In genomic region chr6:31663961-31664789, GRCh38 we compare ENCODE assay signal across 8 cellular contexts. TPM values are rescaled to one million over a fixed set of nuclear protein-coding genes. Genes with fewer than 3 reads are reported as not detected.
A peak's percentile ranks its signal among the peaks of the same experiment; 100 is the strongest.
DNase-seq lines count a peak whose midpoint lies in the region; ATAC-seq and TF ChIP-seq lines count a peak whose summit lies in the region.

No MANE protein-coding gene starts in this region.

- peak overlapping the region; percentile 86 for H3K4me3 Mint-ChIP-seq in Caco-2 (ENCODE audit: unreplicated experiment)
- H3K4me3 Mint-ChIP-seq in activated naive CD8-positive, alpha-beta T cell treated with anti-CD3 and anti-CD28 coated beads, Interleukin-2, amount 10 ng/mL, durations not matched to agents 7 days and 5 days = peak overlapping the region; percentile 96

- peak overlapping the region; percentile 96 for H3K27ac Mint-ChIP-seq in Caco-2 (ENCODE audit: unreplicated experiment)
- H3K27ac Mint-ChIP-seq in activated naive CD8-positive, alpha-beta T cell treated with anti-CD3 and anti-CD28 coated beads, Interleukin-2, amount 10 ng/mL, durations not matched to agents 7 days and 5 days = peak overlapping the region; percentile 98

- peaks cover 30% of the 10 kb centered on the region for H3K4me1 Mint-ChIP-seq in Caco-2 (ENCODE audit: low read depth, unreplicated experiment)
- H3K4me1 Mint-ChIP-seq in activated naive CD8-positive, alpha-beta T cell treated with anti-CD3 and anti-CD28 coated beads, Interleukin-2, amount 10 ng/mL, durations not matched to agents 7 days and 5 days = peaks cover 45% of the 10 kb centered on the region

- intact Hi-C loops in Caco-2 (cut with micrococcal nuclease; ENCODE audit: unreplicated experiment) (no loop called here), spleen (cut with DNase I; ENCODE audit: low total_unique reads) (no loop called here)

- CTCF ChIA-PET in Caco-2 (lab: Charles Lee) = interaction anchor here (1.0 kb wide), 2 partner anchors 8 to 12 kb away, joined by 3 read pairs; partner anchors contain the start of genes APOM and BAG6

- H3K27me3 ChIP-seq in Caco-2 (replicated peaks; ENCODE audit: control insufficient read depth, insufficient read depth, low read length) = no peaks in the 10 kb centered on the region
- H3K27me3 ChIP-seq in spleen (replicated peaks in 1 of 7) = no peaks in the 10 kb centered on the region

- H3K36me3 ChIP-seq in Caco-2 (ENCODE audit: control insufficient read depth, insufficient read depth, low read length) (peaks cover 4% of the 10 kb centered on the region), KOPT-K1 (ENCODE audit: insufficient read depth, low read length) (peaks cover 60% of the 10 kb centered on the region), spleen (peaks cover 0 to 55% (median 38%) of the 10 kb centered on the region in 6 donors)

- 28 to 36% (median 31%) methylated on average over 16 to 17 of the region's 17 CpGs for WGBS in spleen, 5 donors

- peak overlapping the region; percentile 90 for H3K4me3 ChIP-seq in Caco-2 (ENCODE audit: low read depth, low read length)
- peak overlapping the region; percentile 94 for H3K4me3 ChIP-seq in iPS-11a (ENCODE audit: low read depth, low read length)
- peak overlapping the region; percentile 75 to 85 (median 78) for H3K4me3 ChIP-seq in spleen

- no peaks in the 10 kb centered on the region for H3K27me3 Mint-ChIP-seq in Caco-2 (ENCODE audit: insufficient read depth, unreplicated experiment)
- no peaks in the 10 kb centered on the region for H3K27me3 Mint-ChIP-seq in activated naive CD8-positive, alpha-beta T cell treated with anti-CD3 and anti-CD28 coated beads, Interleukin-2, amount 10 ng/mL, durations not matched to agents 7 days and 5 days

- POLR2A ChIA-PET in Caco-2 (lab: Charles Lee) = interaction anchor here (0.5 to 2.0 kb wide), 13 partner anchors 9 to 282 kb away, joined by 3 to 25 read pairs (median 4); partner anchors contain the start of genes APOM, BAG6, CFB and DDX39B
- POLR2A ChIA-PET in activated naive CD8-positive, alpha-beta T cell treated with anti-CD3 and anti-CD28 coated beads, Interleukin-2, amount 10 ng/mL, durations not matched to agents 7 days and 5 days (lab: Charles Lee) = interaction anchor here (0.7 to 7.0 kb wide), 29 partner anchors 10 to 1123 kb away, joined by 3 to 138 read pairs (median 4); partner anchors contain the start of genes ABHD16A, APOM, BAG6 and CLIC1

- peak overlapping the region; percentile 96 for H3K27ac ChIP-seq in KOPT-K1 (ENCODE audit: low read depth, low read length, poor library complexity, severe bottlenecking)
- H3K27ac ChIP-seq in spleen = peak overlapping the region; percentile 96 to 99 (median 98)

- peaks cover 23% of the 10 kb centered on the region for H3K4me1 ChIP-seq in Caco-2
- H3K4me1 ChIP-seq in spleen = peaks cover 37 to 85% (median 71%) of the 10 kb centered on the region in 6 donors

- ATAC-seq in activated naive CD8-positive, alpha-beta T cell treated with anti-CD3 and anti-CD28 coated beads, Interleukin-2, amount 10 ng/mL, durations not matched to agents 7 days and 5 days (ENCODE audit: low read depth) = no peak
- ATAC-seq in HG02884 (IDR thresholded peaks at IDR 0.05; ENCODE audit: unreplicated experiment) = no peak
- ATAC-seq in HG03520 (IDR thresholded peaks at IDR 0.05; ENCODE audit: unreplicated experiment) = no peak

- H3K9me3 ChIP-seq in Caco-2 (no peaks in the 10 kb centered on the region), KOPT-K1 (ENCODE audit: insufficient read depth, low read length, poor library complexity, severe bottlenecking) (no peaks in the 10 kb centered on the region), spleen (no peaks in the 10 kb centered on the region)

- H3K9me3 Mint-ChIP-seq in Caco-2 (ENCODE audit: unreplicated experiment) = no peaks in the 10 kb centered on the region
- no peaks in the 10 kb centered on the region for H3K9me3 Mint-ChIP-seq in activated naive CD8-positive, alpha-beta T cell treated with anti-CD3 and anti-CD28 coated beads, Interleukin-2, amount 10 ng/mL, durations not matched to agents 7 days and 5 days

- in situ Hi-C loops in KBM-7 (cut with MboI; ENCODE audit: low pct_unique_long_range_greater_than_20kb, low sequenced_read_pairs) = no loop called here

- TF ChIP-seq CTCF in Caco-2 (IDR thresholded peaks at IDR 0.05; ENCODE audit: insufficient read depth in 1 of 2, low read depth in 1 of 2, low read length in 1 of 2, severe bottlenecking in 1 of 2, unreplicated experiment in 1 of 2) = no peak
- TF ChIP-seq CTCF in spleen (IDR thresholded peaks at IDR 0.05 in 8 of 11, conservative IDR thresholded peaks at IDR 0.05 in 3 of 11) = no peak

- TSS peak; percentile 52 for BruUV-seq in Caco-2 (replicated peaks; lab: Mats Ljungman, UMichigan)

- no peak for TF ChIP-seq POLR2A in spleen (IDR thresholded peaks at IDR 0.05)

- H3K36me3 Mint-ChIP-seq in Caco-2 (ENCODE audit: insufficient read depth, unreplicated experiment) = peaks cover 95% of the 10 kb centered on the region
- peaks cover 57% of the 10 kb centered on the region for H3K36me3 Mint-ChIP-seq in activated naive CD8-positive, alpha-beta T cell treated with anti-CD3 and anti-CD28 coated beads, Interleukin-2, amount 10 ng/mL, durations not matched to agents 7 days and 5 days

- no peak for DNase-seq in Caco-2
- DNase-seq in activated naive CD8-positive, alpha-beta T cell treated with anti-CD3 and anti-CD28 coated beads, Interleukin-2, amount 10 ng/mL, durations not matched to agents 7 days and 5 days = no peak
- peak; percentile 82 for DNase-seq in spleen
- DNase-seq in KBM-7 = no peak

RNA-seq across cellular contexts. Expression of gene GPANK1, which starts 0.6 kb away (rescaled TPM):
- total RNA-seq in Caco-2 (2022) (20.3 TPM in 2 replicates), spleen (10 to 100 TPM; 12.7 to 21.3 (median 17.4) TPM)
- 10 to 100 TPM; 30.7 to 32.0 TPM for total RNA-seq in activated naive CD8-positive, alpha-beta T cell treated with anti-CD3 and anti-CD28 coated beads, Interleukin-2, amount 10 ng/mL, durations not matched to agents 7 days and 5 days
- polyA plus RNA-seq in spleen = 10 to 100 TPM; 12.4 to 19.2 (median 14.8) TPM

RNA-seq across cellular contexts. Expression of gene CSNK2B, which starts 1.7 kb away (rescaled TPM):
- total RNA-seq in Caco-2 (2022) = 219 and 221 TPM in 2 replicates
- 100 to 1,000 TPM; 206 to 216 TPM for total RNA-seq in activated naive CD8-positive, alpha-beta T cell treated with anti-CD3 and anti-CD28 coated beads, Interleukin-2, amount 10 ng/mL, durations not matched to agents 7 days and 5 days
- 100 to 1,000 TPM; 122 to 294 (median 150) TPM for total RNA-seq in spleen
- polyA plus RNA-seq in spleen = 100 to 1,000 TPM; 132 to 163 (median 139) TPM

RNA-seq across cellular contexts. Expression of gene C6orf47, which starts 3.6 kb away (rescaled TPM):
- total RNA-seq in Caco-2 (2022) (19.4 and 19.7 TPM in 2 replicates), spleen (10 to 100 TPM; 24.1 to 37.4 (median 28.6) TPM)
- 10 to 100 TPM; 30.7 to 32.2 TPM for total RNA-seq in activated naive CD8-positive, alpha-beta T cell treated with anti-CD3 and anti-CD28 coated beads, Interleukin-2, amount 10 ng/mL, durations not matched to agents 7 days and 5 days
- 10 to 100 TPM; 12.2 to 22.6 (median 13.4) TPM for polyA plus RNA-seq in spleen

RNA-seq across cellular contexts. Expression of gene LY6G5B, which starts 5.6 kb away (rescaled TPM):
- total RNA-seq in Caco-2 (2022) (13.9 and 17.5 TPM in 2 replicates), spleen (10 to 100 TPM; 11.0 to 25.3 (median 16.3) TPM)
- total RNA-seq in activated naive CD8-positive, alpha-beta T cell treated with anti-CD3 and anti-CD28 coated beads, Interleukin-2, amount 10 ng/mL, durations not matched to agents 7 days and 5 days = 10 to 100 TPM; 33.8 to 36.4 TPM
- polyA plus RNA-seq in spleen = 1 to 10 TPM; 3.0 to 5.8 (median 3.7) TPM

RNA-seq across cellular contexts. Expression of gene APOM, which starts 8.5 kb away (rescaled TPM):
- total RNA-seq in Caco-2 (2022) (14.8 and 15.8 TPM in 2 replicates), spleen (1 to 10 TPM in 6 of 7 donors, under 1 TPM in 1; 0.66 to 3.9 (median 2.5) TPM)
- 1 to 10 TPM; 3.1 to 4.6 TPM for total RNA-seq in activated naive CD8-positive, alpha-beta T cell treated with anti-CD3 and anti-CD28 coated beads, Interleukin-2, amount 10 ng/mL, durations not matched to agents 7 days and 5 days
- 1 to 10 TPM; 4.7 to 9.7 (median 7.5) TPM for polyA plus RNA-seq in spleen
